In genomic region chr2:230908094-230908594, GRCh38 we compare ENCODE assay signal across 13 cellular contexts. TPM values are rescaled to one million over a fixed set of nuclear protein-coding genes. Genes with fewer than 3 reads are reported as not detected.
A peak's percentile ranks its signal among the peaks of the same experiment; 100 is the strongest.
DNase-seq lines count a peak whose midpoint lies in the region; ATAC-seq, FAIRE-seq and TF ChIP-seq lines count a peak whose summit lies in the region.
"Had no signal": no experiment of that assay in that cellular context is flagged by ENCODE, and none has a peak within 500 bp of the region (broad histone marks: within the 10 kb centered on the region; RNA-seq: fewer than 3 reads in every experiment).

No MANE protein-coding gene starts in this region.

- peaks cover 13% of the 10 kb centered on the region for H3K4me1 ChIP-seq in mammary epithelial cell (ENCODE audit: insufficient read depth, low read length)
- peaks cover 0 to 17% (median 2%) of the 10 kb centered on the region in 4 donors for H3K4me1 ChIP-seq in transverse colon
- H3K4me1 ChIP-seq: prostate gland, SJCRH30 had no signal

- no peaks in the 10 kb centered on the region for H3K9me3 ChIP-seq in mammary epithelial cell (replicated peaks; ENCODE audit: insufficient read depth, low read length)
- no peaks in the 10 kb centered on the region for H3K9me3 ChIP-seq in transverse colon
- H3K9me3 ChIP-seq: prostate gland, SJCRH30, vagina had no signal

- CTCF ChIA-PET in mammary epithelial cell (lab: Charles Lee; ENCODE audit: low non-redundant PET) (interaction anchor here (0.6 kb wide), 1 partner anchor 80 kb away, joined by 5 read pairs; no protein-coding TSS in a partner anchor), MCF 10A (lab: Yijun Ruan, JAX) (interaction anchor here (0.9 to 1.2 kb wide), 2 partner anchors 10 to 80 kb away, joined by 3 to 5 read pairs; no protein-coding TSS in a partner anchor)

- H3K4me3 ChIP-seq in mammary epithelial cell (replicated peaks in 1 of 3; ENCODE audit: insufficient read depth in 1 of 3, low read depth in 2 of 3, low read length in 3 of 3), result no peak overlapping the region
- H3K4me3 ChIP-seq in transverse colon, result no peak overlapping the region
- H3K4me3 ChIP-seq: cardiac muscle cell, prostate gland, SJCRH30 had no signal

- FAIRE-seq in urothelium cell line (lab: Jason Lieb, UNC), result peak; percentile 27

- H3K4me2 ChIP-seq in mammary epithelial cell (ENCODE audit: insufficient read depth, low read depth, low read length), result no peak overlapping the region

- in situ Hi-C loops in mammary epithelial cell (cut with MboI; ENCODE audit: low sequenced_read_pairs in 2 of 2) (no loop called here), transverse colon (cut with MboI; ENCODE audit: low pct_ligation_motif_present in 1 of 4, low pct_unique_long_range_greater_than_20kb in 1 of 4, low sequenced_read_pairs in 3 of 4) (loop anchor here in 2 of 4 donors (5.0 to 10.0 kb wide), 3 partner anchors 46 to 77 kb away; partner anchors contain the start of gene ITM2C (in 1 of the 2))

- no peaks in the 10 kb centered on the region for H3K27me3 Mint-ChIP-seq in MCF 10A (ENCODE audit: insufficient read depth, unreplicated experiment)
- peaks cover 6% of the 10 kb centered on the region for H3K27me3 Mint-ChIP-seq in activated T-cell treated with anti-CD3 and anti-CD28 coated beads, Interleukin-2, amount 50 U/mL, for 4 hours (ENCODE audit: low read depth)

- peak overlapping the region; percentile 62 for H2AFZ ChIP-seq in mammary epithelial cell (ENCODE audit: low read depth, low read length)

- no peak for TF ChIP-seq CTCF in mammary epithelial cell (conservative IDR thresholded peaks at IDR 0.05 in 1 of 2, IDR thresholded peaks at IDR 0.05 in 1 of 2; ENCODE audit: extremely low read depth in 1 of 2, insufficient read depth in 1 of 2, low read depth in 1 of 2, low read length in 2 of 2)
- no peak for TF ChIP-seq CTCF in MCF 10A (IDR thresholded peaks at IDR 0.05; ENCODE audit: unreplicated experiment)
- no peak for TF ChIP-seq CTCF in transverse colon (IDR thresholded peaks at IDR 0.05)

- no peak overlapping the region for H3K9ac ChIP-seq in mammary epithelial cell (ENCODE audit: insufficient read depth, low read length)

- DNase-seq in mammary epithelial cell (no peak), MCF 10A (ENCODE audit: unreplicated experiment) (no peak), left colon (peak; percentile 10 to 23), urothelium cell line (ENCODE audit: low spot score) (no peak), transverse colon (no peak), NCI-H146 treated with DMSO at 0.1 percent for 48 hours (lab: John Stamatoyannopoulos, UW; ENCODE audit: unreplicated experiment) (no peak), cerebellar cortex (ENCODE audit: low spot score) (no peak)
- DNase-seq in activated T-cell treated with anti-CD3 and anti-CD28 coated beads, Interleukin-2, amount 50 U/mL, for 4 hours, result no peak
- DNase-seq: NCI-H2081 treated with DMSO at 0.1 percent for 48 hours had no signal

- dilution Hi-C loops in mammary epithelial cell (cut with HindIII; ENCODE audit: low sequenced_read_pairs), result no loop called here

- H3K36me3 Mint-ChIP-seq in MCF 10A (ENCODE audit: insufficient read depth, unreplicated experiment), result no peaks in the 10 kb centered on the region
- H3K36me3 Mint-ChIP-seq in activated T-cell treated with anti-CD3 and anti-CD28 coated beads, Interleukin-2, amount 50 U/mL, for 4 hours (ENCODE audit: insufficient read depth), result peaks cover 16% of the 10 kb centered on the region

- no peak for TF ChIP-seq EP300 in transverse colon (IDR thresholded peaks at IDR 0.05; ENCODE audit: low read depth)

- no peaks in the 10 kb centered on the region for H3K79me2 ChIP-seq in mammary epithelial cell (ENCODE audit: insufficient read depth, low read length)

- no peaks in the 10 kb centered on the region for H3K27me3 ChIP-seq in mammary epithelial cell (ENCODE audit: insufficient read depth, low read length)
- H3K27me3 ChIP-seq in transverse colon, result no peaks in the 10 kb centered on the region
- H3K27me3 ChIP-seq: vagina had no signal

- H3K27ac ChIP-seq in mammary epithelial cell (ENCODE audit: insufficient read depth, low read depth, low read length) (no peak overlapping the region), transverse colon (peak overlapping the region in 1 of 4 donors; percentile 6)
- H3K27ac ChIP-seq: cardiac muscle cell, prostate gland, SJCRH30, vagina had no signal

- H3K27ac Mint-ChIP-seq in MCF 10A (ENCODE audit: low read depth, unreplicated experiment), result no peak overlapping the region

- no peaks in the 10 kb centered on the region for H3K36me3 ChIP-seq in mammary epithelial cell (ENCODE audit: insufficient read depth, low read length)
- H3K36me3 ChIP-seq in transverse colon, result no peaks in the 10 kb centered on the region
- H3K36me3 ChIP-seq: cardiac muscle cell, prostate gland, SJCRH30, vagina had no signal

- 100% methylated on average over 2 of the region's 6 CpGs for WGBS in mammary epithelial cell (ENCODE audit: low coverage, missing lambda C conversion rate)
- WGBS in transverse colon (ENCODE audit: low coverage in 1 of 2), 2 donors, result 82% methylated on average over 6 of the region's 6 CpGs; no CpG with 5 or more reads in 1 of the 2 donors

- H3K4me3 Mint-ChIP-seq in MCF 10A (ENCODE audit: unreplicated experiment), result no peak overlapping the region
- peak overlapping the region; percentile 72 for H3K4me3 Mint-ChIP-seq in activated T-cell treated with anti-CD3 and anti-CD28 coated beads, Interleukin-2, amount 50 U/mL, for 4 hours

- no peaks in the 10 kb centered on the region for H4K20me1 ChIP-seq in mammary epithelial cell (ENCODE audit: insufficient read depth, low read length)

- TF ChIP-seq POLR2A in transverse colon (IDR thresholded peaks at IDR 0.05), result no peak

- intact Hi-C loops in mammary epithelial cell (cut with micrococcal nuclease), result no loop called here
- intact Hi-C loops in MCF 10A (cut with micrococcal nuclease), result loop anchor here (2.0 kb wide), 1 partner anchor 149 kb away; the partner anchor contains the start of gene PSMD1
- intact Hi-C loops in left colon (cut with DNase I, micrococcal nuclease), result loop anchor here in 1 of 2 donors (10.0 kb wide), 1 partner anchor 77 kb away; no protein-coding TSS in a partner anchor
- intact Hi-C loops in transverse colon (cut with DNase I; ENCODE audit: low total_unique reads), result no loop called here

- BruUV-seq in mammary epithelial cell (replicated peaks; lab: Mats Ljungman, UMichigan) (no TSS peak), MCF 10A (replicated peaks; lab: Mats Ljungman, UMichigan) (no TSS peak)

- no peak for ATAC-seq in activated T-cell treated with anti-CD3 and anti-CD28 coated beads, Interleukin-2, amount 50 U/mL, for 4 hours
- no peak for ATAC-seq in left colon

- no peaks in the 10 kb centered on the region for H3K9me3 Mint-ChIP-seq in MCF 10A (ENCODE audit: unreplicated experiment)
- H3K9me3 Mint-ChIP-seq in activated T-cell treated with anti-CD3 and anti-CD28 coated beads, Interleukin-2, amount 50 U/mL, for 4 hours, result no peaks in the 10 kb centered on the region

- POLR2A ChIA-PET in MCF 10A (lab: Yijun Ruan, JAX), result no interaction called here

- peaks cover 15% of the 10 kb centered on the region for H3K4me1 Mint-ChIP-seq in MCF 10A (ENCODE audit: insufficient read depth, unreplicated experiment)
- H3K4me1 Mint-ChIP-seq in activated T-cell treated with anti-CD3 and anti-CD28 coated beads, Interleukin-2, amount 50 U/mL, for 4 hours (ENCODE audit: low read depth), result peaks cover 61% of the 10 kb centered on the region

RNA-seq across cellular contexts. Expression of gene GPR55, which starts 16.9 kb away (rescaled TPM):
- total RNA-seq in mammary epithelial cell (not detected), MCF 10A (2022) (not detected in 2 replicates), left colon (under 1 TPM; 0.34 TPM), transverse colon (10 to 100 TPM in 1 of 4 donors, 1 to 10 TPM in 2, under 1 TPM in 1; 0.40 to 16.1 (median 2.0) TPM)
- polyA plus RNA-seq in mammary epithelial cell, result not detected
- polyA minus RNA-seq in mammary epithelial cell, result not detected
- total RNA-seq in activated T-cell treated with anti-CD3 and anti-CD28 coated beads, Interleukin-2, amount 50 U/mL, for 4 hours, result 1 to 10 TPM; 1.2 to 1.6 (median 1.5) TPM
- total RNA-seq: cardiac muscle cell had no signal
- polyA plus RNA-seq: cardiac muscle cell had no signal

RNA-seq across cellular contexts. Expression of gene ITM2C, which starts 43.4 kb away (rescaled TPM):
- total RNA-seq in mammary epithelial cell (10 to 100 TPM; 24.8 to 47.1 TPM), MCF 10A (2022) (20.4 and 21.9 TPM in 2 replicates), left colon (1,000 to 10,000 TPM; 2,207 to 2,247 TPM), transverse colon (1,000 to 10,000 TPM in 3 of 4 donors, 100 to 1,000 TPM in 1; 911 to 2,535 (median 1,776) TPM)
- 66.2 TPM for polyA plus RNA-seq in mammary epithelial cell
- polyA minus RNA-seq in mammary epithelial cell, result 77.9 TPM
- 10 to 100 TPM; 17.2 to 29.4 (median 22.1) TPM for total RNA-seq in activated T-cell treated with anti-CD3 and anti-CD28 coated beads, Interleukin-2, amount 50 U/mL, for 4 hours

Comparison
In these comparisons a context has a peak if more than half of its experiments do, and no peak if none do; other contexts are left out.
1. DNase-seq: peak in left colon (2 of 2); none in mammary epithelial cell (single experiment), MCF 10A (single experiment), activated T-cell treated with anti-CD3 and anti-CD28 coated beads, Interleukin-2, amount 50 U/mL, for 4 hours (single experiment), urothelium cell line (single experiment), transverse colon (single experiment), NCI-H146 treated with DMSO at 0.1 percent for 48 hours (single experiment) and cerebellar cortex (single experiment).
2. RNA of gene ITM2C, which starts 43.4 kb away (total RNA-seq): 2,207 to 2,247 TPM in left colon and 911 to 2,535 TPM in transverse colon; 24.8 to 47.1 TPM in mammary epithelial cell, 17.2 to 29.4 TPM in activated T-cell treated with anti-CD3 and anti-CD28 coated beads, Interleukin-2, amount 50 U/mL, for 4 hours and 20.4 to 21.9 TPM in MCF 10A; every median in the first group is over 10 times any median in the second.